In the genomic region with DNA sequence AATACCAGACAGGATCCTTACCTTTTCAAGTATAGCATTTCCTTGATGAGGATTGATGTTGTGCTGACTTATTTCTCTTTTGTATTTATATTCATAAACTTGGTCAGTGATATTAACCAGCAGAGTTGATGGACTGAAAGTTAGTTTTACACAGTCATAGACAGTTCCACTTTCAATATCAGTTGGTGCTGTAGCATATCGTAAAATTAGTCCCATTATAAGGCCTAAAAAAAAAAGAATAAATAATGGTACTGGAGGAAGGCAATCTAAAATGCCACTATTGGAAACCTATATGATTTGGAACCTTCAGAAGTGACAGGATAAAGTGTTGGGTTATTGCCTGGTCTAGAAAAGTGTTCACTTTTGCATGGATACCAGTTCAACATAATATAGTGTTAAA, we compare ENCODE assay signal across 13 cellular contexts. TPM values are rescaled to one million over a fixed set of nuclear protein-coding genes. Genes with fewer than 3 reads are reported as not detected.
A peak's percentile ranks its signal among the peaks of the same experiment; 100 is the strongest.
DNase-seq lines count a peak whose midpoint lies in the region; ATAC-seq and TF ChIP-seq lines count a peak whose summit lies in the region.
"Had no signal": no experiment of that assay in that cellular context is flagged by ENCODE, and none has a peak within 500 bp of the region (broad histone marks: within the 10 kb centered on the region; RNA-seq: fewer than 3 reads in every experiment).

No MANE protein-coding gene starts in this region.

- no peak for TF ChIP-seq CTCF in activated CD8-positive, alpha-beta T cell treated with anti-CD3 and anti-CD28 coated beads for 36 hours (IDR thresholded peaks at IDR 0.05)
- no peak for TF ChIP-seq CTCF in coronary artery (IDR thresholded peaks at IDR 0.05)

- no peak overlapping the region for H3K27ac ChIP-seq in coronary artery
- H3K27ac ChIP-seq: tibial artery had no signal

- POLR2A ChIA-PET in activated CD8-positive, alpha-beta T cell treated with anti-CD3 and anti-CD28 coated beads for 36 hours (lab: Charles Lee), result no interaction called here
- POLR2A ChIA-PET in activated CD8-positive, alpha-beta T cell treated with anti-CD3 and anti-CD28 coated beads, Interleukin-2, amount 10 ng/mL, durations not matched to agents 7 days and 5 days (lab: Charles Lee), result no interaction called here

- H3K9me3 Mint-ChIP-seq in activated CD8-positive, alpha-beta T cell treated with anti-CD3 and anti-CD28 coated beads for 36 hours, result no peaks in the 10 kb centered on the region
- H3K9me3 Mint-ChIP-seq in activated CD8-positive, alpha-beta T cell treated with anti-CD3 and anti-CD28 coated beads, Interleukin-2, amount 10 ng/mL, durations not matched to agents 7 days and 5 days (ENCODE audit: insufficient read depth), result no peaks in the 10 kb centered on the region
- no peaks in the 10 kb centered on the region for H3K9me3 Mint-ChIP-seq in stimulated activated naive B cell treated with anti-CD40 and anti-IgM and Interleukin-4, amounts not matched to agents 10 μg/mL and 1 μg/mL and 100 μg/mL, for 72 hours
- H3K9me3 Mint-ChIP-seq: nephron progenitor cell had no signal

- DNase-seq in activated CD8-positive, alpha-beta T cell treated with anti-CD3 and anti-CD28 coated beads for 36 hours, result no peak
- no peak for DNase-seq in activated CD8-positive, alpha-beta T cell treated with anti-CD3 and anti-CD28 coated beads, Interleukin-2, amount 10 ng/mL, durations not matched to agents 7 days and 5 days
- no peak for DNase-seq in stimulated activated naive B cell treated with anti-CD40 and anti-IgM and Interleukin-4, amounts not matched to agents 10 μg/mL and 1 μg/mL and 100 μg/mL, for 72 hours
- no peak for DNase-seq in coronary artery (ENCODE audit: low spot score)
- no peak for DNase-seq in GM03348 (ENCODE audit: low spot score)
- no peak for DNase-seq in stimulated activated CD4-positive, alpha-beta T cell treated with anti-CD3 and anti-CD28 coated beads, Interleukin-2, amount 100 ng/mL, for 24 hours
- DNase-seq: HFFc6; hippocampal formation; nephron progenitor cell; stimulated activated CD4-positive, alpha-beta T cell treated with anti-CD3 and anti-CD28 coated beads, Interleukin-1b, Interleukin-23, amount 100 ng/mL, for 48 hours; tibial artery had no signal

- no peaks in the 10 kb centered on the region for H3K27me3 Mint-ChIP-seq in activated CD8-positive, alpha-beta T cell treated with anti-CD3 and anti-CD28 coated beads for 36 hours
- H3K27me3 Mint-ChIP-seq in activated CD8-positive, alpha-beta T cell treated with anti-CD3 and anti-CD28 coated beads, Interleukin-2, amount 10 ng/mL, durations not matched to agents 7 days and 5 days (ENCODE audit: low read depth), result no peaks in the 10 kb centered on the region
- H3K27me3 Mint-ChIP-seq in stimulated activated naive B cell treated with anti-CD40 and anti-IgM and Interleukin-4, amounts not matched to agents 10 μg/mL and 1 μg/mL and 100 μg/mL, for 72 hours, result no peaks in the 10 kb centered on the region

- peaks cover 25% of the 10 kb centered on the region for H3K4me1 Mint-ChIP-seq in activated CD8-positive, alpha-beta T cell treated with anti-CD3 and anti-CD28 coated beads for 36 hours (ENCODE audit: low read depth)
- peaks cover 16% of the 10 kb centered on the region for H3K4me1 Mint-ChIP-seq in activated CD8-positive, alpha-beta T cell treated with anti-CD3 and anti-CD28 coated beads, Interleukin-2, amount 10 ng/mL, durations not matched to agents 7 days and 5 days (ENCODE audit: low read depth)
- peaks cover 10 to 18% of the 10 kb centered on the region in 2 donors for H3K4me1 Mint-ChIP-seq in stimulated activated naive B cell treated with anti-CD40 and anti-IgM and Interleukin-4, amounts not matched to agents 10 μg/mL and 1 μg/mL and 100 μg/mL, for 72 hours
- H3K4me1 Mint-ChIP-seq: nephron progenitor cell had no signal

- H3K36me3 Mint-ChIP-seq in activated CD8-positive, alpha-beta T cell treated with anti-CD3 and anti-CD28 coated beads for 36 hours (ENCODE audit: low read depth), result no peaks in the 10 kb centered on the region
- H3K36me3 Mint-ChIP-seq in activated CD8-positive, alpha-beta T cell treated with anti-CD3 and anti-CD28 coated beads, Interleukin-2, amount 10 ng/mL, durations not matched to agents 7 days and 5 days (ENCODE audit: low read depth), result peaks cover 8% of the 10 kb centered on the region
- H3K36me3 Mint-ChIP-seq in stimulated activated naive B cell treated with anti-CD40 and anti-IgM and Interleukin-4, amounts not matched to agents 10 μg/mL and 1 μg/mL and 100 μg/mL, for 72 hours, result peaks cover 0 to 3% of the 10 kb centered on the region in 2 donors

- no peak overlapping the region for H3K4me3 ChIP-seq in coronary artery
- H3K4me3 ChIP-seq: tibial artery had no signal

- ATAC-seq in activated CD8-positive, alpha-beta T cell treated with anti-CD3 and anti-CD28 coated beads for 36 hours, result peak; percentile 69
- no peak for ATAC-seq in activated CD8-positive, alpha-beta T cell treated with anti-CD3 and anti-CD28 coated beads, Interleukin-2, amount 10 ng/mL, durations not matched to agents 7 days and 5 days
- ATAC-seq in HG02588 (IDR thresholded peaks at IDR 0.05; ENCODE audit: unreplicated experiment) (peak; percentile 80), HG03432 (IDR thresholded peaks at IDR 0.05; ENCODE audit: unreplicated experiment) (peak; percentile 83)
- ATAC-seq in stimulated activated naive B cell treated with anti-CD40 and anti-IgM and Interleukin-4, amounts not matched to agents 10 μg/mL and 1 μg/mL and 100 μg/mL, for 72 hours (replicated peaks), result peak; percentile 68 to 80

- intact Hi-C loops in activated CD8-positive, alpha-beta T cell treated with anti-CD3 and anti-CD28 coated beads for 36 hours (cut with micrococcal nuclease), result no loop called here

- no peak overlapping the region for H3K4me3 Mint-ChIP-seq in activated CD8-positive, alpha-beta T cell treated with anti-CD3 and anti-CD28 coated beads for 36 hours
- no peak overlapping the region for H3K4me3 Mint-ChIP-seq in activated CD8-positive, alpha-beta T cell treated with anti-CD3 and anti-CD28 coated beads, Interleukin-2, amount 10 ng/mL, durations not matched to agents 7 days and 5 days
- H3K4me3 Mint-ChIP-seq in stimulated activated naive B cell treated with anti-CD40 and anti-IgM and Interleukin-4, amounts not matched to agents 10 μg/mL and 1 μg/mL and 100 μg/mL, for 72 hours, result no peak overlapping the region
- H3K4me3 Mint-ChIP-seq: HFFc6, nephron progenitor cell had no signal

- CTCF ChIA-PET in activated CD8-positive, alpha-beta T cell treated with anti-CD3 and anti-CD28 coated beads for 36 hours (lab: Charles Lee), result no interaction called here
- CTCF ChIA-PET in activated CD8-positive, alpha-beta T cell treated with anti-CD3 and anti-CD28 coated beads, Interleukin-2, amount 10 ng/mL, durations not matched to agents 7 days and 5 days (lab: Charles Lee), result no interaction called here

- no peak overlapping the region for H3K27ac Mint-ChIP-seq in activated CD8-positive, alpha-beta T cell treated with anti-CD3 and anti-CD28 coated beads for 36 hours
- no peak overlapping the region for H3K27ac Mint-ChIP-seq in activated CD8-positive, alpha-beta T cell treated with anti-CD3 and anti-CD28 coated beads, Interleukin-2, amount 10 ng/mL, durations not matched to agents 7 days and 5 days
- H3K27ac Mint-ChIP-seq in stimulated activated naive B cell treated with anti-CD40 and anti-IgM and Interleukin-4, amounts not matched to agents 10 μg/mL and 1 μg/mL and 100 μg/mL, for 72 hours, result no peak overlapping the region
- H3K27ac Mint-ChIP-seq: HFFc6, nephron progenitor cell had no signal

RNA-seq across cellular contexts. Expression of gene SLC9A9, which starts 16.3 kb away (rescaled TPM):
- total RNA-seq in activated CD8-positive, alpha-beta T cell treated with anti-CD3 and anti-CD28 coated beads for 36 hours, result 1 to 10 TPM; 1.9 to 2.2 TPM
- total RNA-seq in activated CD8-positive, alpha-beta T cell treated with anti-CD3 and anti-CD28 coated beads, Interleukin-2, amount 10 ng/mL, durations not matched to agents 7 days and 5 days, result 1 to 10 TPM; 6.6 to 7.4 TPM
